Comparison of ENCODE assay signal across 11 cellular contexts in genomic region chr7:141648276-141649114, GRCh38. TPM values are rescaled to one million over a fixed set of nuclear protein-coding genes. Genes with fewer than 3 reads are reported as not detected.
A peak's percentile ranks its signal among the peaks of the same experiment; 100 is the strongest.
DNase-seq lines count a peak whose midpoint lies in the region; ATAC-seq lines count a peak whose summit lies in the region.
"Had no signal": no experiment of that assay in that cellular context is flagged by ENCODE, and none has a peak within 500 bp of the region (broad histone marks: within the 10 kb centered on the region; RNA-seq: fewer than 3 reads in every experiment).

No MANE protein-coding gene starts in this region.

- peaks cover 14% of the 10 kb centered on the region for H3K36me3 Mint-ChIP-seq in activated naive CD4-positive, alpha-beta T cell treated with anti-CD3 and anti-CD28 coated beads, Interleukin-2, amount 10 ng/mL, durations not matched to agents 7 days and 5 days
- peaks cover 21 to 47% of the 10 kb centered on the region in 2 donors for H3K36me3 Mint-ChIP-seq in CD4-positive, alpha-beta memory T cell

- CTCF ChIA-PET in activated naive CD4-positive, alpha-beta T cell treated with anti-CD3 and anti-CD28 coated beads, Interleukin-2, amount 10 ng/mL, durations not matched to agents 7 days and 5 days (lab: Charles Lee) = interaction anchor here (1.1 to 3.3 kb wide), 3 partner anchors 89 to 577 kb away, joined by 3 to 8 read pairs (median 3); no protein-coding TSS in a partner anchor
- CTCF ChIA-PET in CD4-positive, alpha-beta memory T cell (lab: Charles Lee; ENCODE audit: partially characterized antibody) = interaction anchor here (1.2 to 2.2 kb wide), 4 partner anchors 12 to 137 kb away, joined by 3 to 7 read pairs (median 4); partner anchors contain the start of gene SSBP1

- ATAC-seq in GM19452 (IDR thresholded peaks at IDR 0.05; ENCODE audit: unreplicated experiment) (no peak), HG03520 (IDR thresholded peaks at IDR 0.05; ENCODE audit: unreplicated experiment) (no peak)

- no peak overlapping the region for H3K4me3 Mint-ChIP-seq in activated naive CD4-positive, alpha-beta T cell treated with anti-CD3 and anti-CD28 coated beads, Interleukin-2, amount 10 ng/mL, durations not matched to agents 7 days and 5 days
- no peak overlapping the region for H3K4me3 Mint-ChIP-seq in CD4-positive, alpha-beta memory T cell

- POLR2A ChIA-PET in CD4-positive, alpha-beta memory T cell (lab: Charles Lee; ENCODE audit: partially characterized antibody) = no interaction called here

- DNase-seq in activated naive CD4-positive, alpha-beta T cell treated with anti-CD3 and anti-CD28 coated beads, Interleukin-2, amount 10 ng/mL, durations not matched to agents 7 days and 5 days = no peak
- DNase-seq in activated naive CD4-positive, alpha-beta T cell treated with Interleukin-2 at 50 U/mL for 16 hours = no peak
- peak; percentile 53 for DNase-seq in left kidney (ENCODE audit: low read depth, low spot score)
- no peak for DNase-seq in CD4-positive, alpha-beta memory T cell
- DNase-seq: activated CD4-positive, CD25-positive, alpha-beta regulatory T cell; NCI-H1694; stimulated activated CD8-positive, alpha-beta memory T cell treated with anti-CD3 and anti-CD28 coated beads, Interleukin-4, amount 100 ng/mL, for 48 hours had no signal

- no peaks in the 10 kb centered on the region for H3K9me3 ChIP-seq in stomach smooth muscle (ENCODE audit: control insufficient read depth in 2 of 2, low read length in 2 of 2)
- H3K9me3 ChIP-seq in CD4-positive, alpha-beta memory T cell (ENCODE audit: control insufficient read depth in 1 of 2, low read length in 2 of 2) = no peaks in the 10 kb centered on the region

- peaks cover 3 to 9% of the 10 kb centered on the region in 2 donors for H3K36me3 ChIP-seq in stomach smooth muscle (ENCODE audit: control insufficient read depth in 2 of 2, insufficient read depth in 2 of 2, low read length in 2 of 2)
- H3K36me3 ChIP-seq in CD4-positive, alpha-beta memory T cell (ENCODE audit: insufficient read depth, low read length) = no peaks in the 10 kb centered on the region

- no peaks in the 10 kb centered on the region for H3K27me3 ChIP-seq in stomach smooth muscle (ENCODE audit: control insufficient read depth in 1 of 2, insufficient read depth in 2 of 2, low read length in 2 of 2)
- H3K27me3 ChIP-seq in CD4-positive, alpha-beta memory T cell (ENCODE audit: insufficient read depth, low read length) = no peaks in the 10 kb centered on the region

- H3K9me3 Mint-ChIP-seq in activated naive CD4-positive, alpha-beta T cell treated with anti-CD3 and anti-CD28 coated beads, Interleukin-2, amount 10 ng/mL, durations not matched to agents 7 days and 5 days = no peaks in the 10 kb centered on the region
- H3K9me3 Mint-ChIP-seq in CD4-positive, alpha-beta memory T cell = no peaks in the 10 kb centered on the region

- H3K27ac ChIP-seq in angular gyrus (ENCODE audit: low read depth, low read length) (peak overlapping the region; percentile 9), stomach smooth muscle (ENCODE audit: low read length) (peak overlapping the region; percentile 41)
- H3K27ac ChIP-seq in CD4-positive, alpha-beta memory T cell (ENCODE audit: low read depth, low read length) = no peak overlapping the region

- H3K27ac Mint-ChIP-seq in activated naive CD4-positive, alpha-beta T cell treated with anti-CD3 and anti-CD28 coated beads, Interleukin-2, amount 10 ng/mL, durations not matched to agents 7 days and 5 days = peak overlapping the region; percentile 1
- H3K27ac Mint-ChIP-seq in CD4-positive, alpha-beta memory T cell = peak overlapping the region in 2 of 7 donors; percentile 55 to 61

- H3K27me3 Mint-ChIP-seq in activated naive CD4-positive, alpha-beta T cell treated with anti-CD3 and anti-CD28 coated beads, Interleukin-2, amount 10 ng/mL, durations not matched to agents 7 days and 5 days = no peaks in the 10 kb centered on the region
- H3K27me3 Mint-ChIP-seq in CD4-positive, alpha-beta memory T cell = no peaks in the 10 kb centered on the region

- no peak overlapping the region for H3K4me3 ChIP-seq in stomach smooth muscle (ENCODE audit: low read length in 2 of 2)
- no peak overlapping the region for H3K4me3 ChIP-seq in CD4-positive, alpha-beta memory T cell (ENCODE audit: low read length in 2 of 2)

- no peak overlapping the region for H3K9ac ChIP-seq in stomach smooth muscle (ENCODE audit: low read length in 2 of 2)

- intact Hi-C loops in CD4-positive, alpha-beta memory T cell (cut with micrococcal nuclease) = no loop called here

- H3K4me1 Mint-ChIP-seq in activated naive CD4-positive, alpha-beta T cell treated with anti-CD3 and anti-CD28 coated beads, Interleukin-2, amount 10 ng/mL, durations not matched to agents 7 days and 5 days = no peaks in the 10 kb centered on the region
- no peaks in the 10 kb centered on the region for H3K4me1 Mint-ChIP-seq in CD4-positive, alpha-beta memory T cell

- peaks cover 15% of the 10 kb centered on the region for H3K4me1 ChIP-seq in stomach smooth muscle (ENCODE audit: control insufficient read depth, insufficient read depth, low read length)
- H3K4me1 ChIP-seq in CD4-positive, alpha-beta memory T cell (ENCODE audit: insufficient read depth, low read length) = no peaks in the 10 kb centered on the region

RNA-seq across cellular contexts. Expression of gene DENND11, which starts 53.5 kb away (rescaled TPM):
- 10 to 100 TPM; 62.5 to 62.9 TPM for total RNA-seq in CD4-positive, alpha-beta memory T cell
- polyA plus RNA-seq in CD4-positive, alpha-beta memory T cell = 10 to 100 TPM in 1 of 2 donors, 1 to 10 TPM in 1; 5.0 to 14.8 TPM

RNA-seq across cellular contexts. Expression of gene WEE2, which starts 59.7 kb away (rescaled TPM):
- total RNA-seq in CD4-positive, alpha-beta memory T cell = not detected
- not detected for polyA plus RNA-seq in CD4-positive, alpha-beta memory T cell
